ENCODE assay signal across 2 cellular contexts in genomic region chr9:98171176-98171925, GRCh38.
TF ChIP-seq lines count a peak whose summit lies in the region.

No MANE protein-coding gene starts in this region.

TF ChIP-seq in SK-N-SH, 30 proteins besides CTCF, POLR2A, EP300 and RAD21:
- TF ChIP-seq ZBTB33 (IDR thresholded peaks at IDR 0.05; ENCODE audit: borderline replicate concordance, low read depth) (no peak), USF1 (IDR thresholded peaks at IDR 0.05; ENCODE audit: borderline replicate concordance, low read depth) (no peak), FOSL2 (IDR thresholded peaks at IDR 0.05; ENCODE audit: borderline replicate concordance, low read depth) (no peak), GABPA (IDR thresholded peaks at IDR 0.05; ENCODE audit: low read depth) (no peak), SIN3A (IDR thresholded peaks at IDR 0.05; ENCODE audit: borderline replicate concordance, low read depth, low read length) (no peak), NRF1 (IDR thresholded peaks at IDR 0.05; ENCODE audit: low read depth, low read length) (no peak), PBX3 (IDR thresholded peaks at IDR 0.05) (no peak), MAX (IDR thresholded peaks at IDR 0.05; ENCODE audit: low read depth) (no peak), TAF1 (IDR thresholded peaks at IDR 0.05; ENCODE audit: borderline replicate concordance, low read depth, low read length) (no peak), FOXJ3 (CRISPR knock-in tag; IDR thresholded peaks at IDR 0.05) (no peak), REST (IDR thresholded peaks at IDR 0.05; ENCODE audit: low read depth, low read length) (no peak), RFX5 (IDR thresholded peaks at IDR 0.05; ENCODE audit: low read length) (no peak), NFIC (IDR thresholded peaks at IDR 0.05; ENCODE audit: borderline replicate concordance) (no peak), CHD2 (IDR thresholded peaks at IDR 0.05; ENCODE audit: low read length, partially characterized antibody) (no peak), IRF3 (IDR thresholded peaks at IDR 0.05; ENCODE audit: low read depth, low read length) (no peak), MEF2A (IDR thresholded peaks at IDR 0.05; ENCODE audit: borderline replicate concordance, low read depth) (no peak), SMC3 (IDR thresholded peaks at IDR 0.05; ENCODE audit: low read depth, low read length) (no peak), RCOR1 (IDR thresholded peaks at IDR 0.05; ENCODE audit: low read length) (no peak), MXI1 (IDR thresholded peaks at IDR 0.05; ENCODE audit: low read depth, low read length) (no peak)

TF ChIP-seq in SK-N-SH treated with all-trans-retinoic acid at 6 μM for 48 hours, 23 proteins besides CTCF, POLR2A, EP300 and RAD21 (continued from another document):
- no peak for TF ChIP-seq POU6F1 (CRISPR knock-in tag; IDR thresholded peaks at IDR 0.05; ENCODE audit: borderline replicate concordance, low read depth)
- TF ChIP-seq CREB5 (CRISPR knock-in tag; IDR thresholded peaks at IDR 0.05; ENCODE audit: low read depth): no peak
- no peak for TF ChIP-seq PPARA (CRISPR knock-in tag; IDR thresholded peaks at IDR 0.05; ENCODE audit: borderline replicate concordance)
- no peak for TF ChIP-seq ZNF565 (CRISPR knock-in tag; conservative IDR thresholded peaks at IDR 0.05; ENCODE audit: low read depth)
